ENCODE assay signal across 15 cellular contexts in the genomic region with DNA sequence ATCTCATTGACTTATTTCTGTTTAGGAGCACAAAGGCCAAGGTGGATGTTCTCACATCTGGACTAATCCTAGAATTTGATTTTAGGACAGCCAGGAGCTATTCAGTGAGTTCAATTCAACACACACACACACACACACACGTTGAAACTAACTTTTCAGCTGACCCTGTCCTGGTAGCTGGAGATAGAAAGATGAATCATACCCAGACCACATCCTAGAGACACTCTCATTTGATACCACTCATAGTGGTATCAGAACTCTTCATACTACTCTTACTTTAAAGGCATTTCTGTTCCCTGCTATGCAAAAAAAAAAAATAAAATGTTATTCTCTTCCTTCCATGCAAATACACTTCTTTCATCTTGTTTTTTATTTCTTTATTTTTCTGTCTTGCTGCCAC. TPM values are rescaled to one million over a fixed set of nuclear protein-coding genes. Genes with fewer than 3 reads are reported as not detected.
DNase-seq lines count a peak whose midpoint lies in the region; ATAC-seq, FAIRE-seq and TF ChIP-seq lines count a peak whose summit lies in the region.
"Had no signal": no experiment of that assay in that cellular context is flagged by ENCODE, and none has a peak within 500 bp of the region (broad histone marks: within the 10 kb centered on the region; RNA-seq: fewer than 3 reads in every experiment).

No MANE protein-coding gene starts in this region.

- H3K27ac ChIP-seq in right atrium auricular region = no peak overlapping the region

- CTCF ChIA-PET in activated CD4-positive, alpha-beta T cell treated with anti-CD3 and anti-CD28 coated beads, Interleukin-2, amount 10 ng/mL, durations not matched to agents 7 days and 5 days (lab: Charles Lee) = interaction anchor here (0.9 to 1.9 kb wide), 2 partner anchors 13 to 460 kb away, joined by 3 to 7 read pairs; partner anchors contain the start of gene NBDY

- no peak for FAIRE-seq in frontal cortex (lab: Jason Lieb, UNC)

- H3K9me3 ChIP-seq in right atrium auricular region = no peaks in the 10 kb centered on the region

- DNase-seq in frontal cortex (ENCODE audit: low spot score in 2 of 2) = no peak
- no peak for DNase-seq in dermis blood vessel endothelial cell
- no peak for DNase-seq in right atrium auricular region (ENCODE audit: low spot score)
- no peak for DNase-seq in activated CD4-positive, alpha-beta T cell treated with anti-CD3 and anti-CD28 coated beads, Interleukin-2, amount 10 ng/mL, durations not matched to agents 7 days and 5 days
- DNase-seq: activated CD4-positive, alpha-beta T cell treated with anti-CD3 and anti-CD28 coated beads, Interleukin-2, amount 10 ng/mL, durations not matched to agents 24 days and 14 days; effector memory CD4-positive, alpha-beta T cell; HCEC 1CT; NCI-H510A treated with DMSO at 0.1 percent for 48 hours; stimulated activated CD4-positive, alpha-beta T cell treated with anti-CD3 and anti-CD28 coated beads, Interleukin-4, amount 100 ng/mL, for 24 hours; substantia nigra had no signal

- no peak overlapping the region for H3K27ac Mint-ChIP-seq in activated T-helper 17 cell treated with anti-CD3 and anti-CD28 coated beads, Interleukin-2, amount 50 U/mL, for 72 hours
- H3K27ac Mint-ChIP-seq in activated CD4-positive, alpha-beta T cell treated with anti-CD3 and anti-CD28 coated beads, Interleukin-2, amount 10 ng/mL, durations not matched to agents 7 days and 5 days = no peak overlapping the region
- H3K27ac Mint-ChIP-seq: activated CD4-positive, alpha-beta T cell treated with anti-CD3 and anti-CD28 coated beads, Interleukin-2, amount 10 ng/mL, durations not matched to agents 24 days and 14 days had no signal

- no peaks in the 10 kb centered on the region for H3K9me3 Mint-ChIP-seq in activated T-helper 17 cell treated with anti-CD3 and anti-CD28 coated beads, Interleukin-2, amount 50 U/mL, for 72 hours
- H3K9me3 Mint-ChIP-seq in activated CD4-positive, alpha-beta T cell treated with anti-CD3 and anti-CD28 coated beads, Interleukin-2, amount 10 ng/mL, durations not matched to agents 7 days and 5 days = no peaks in the 10 kb centered on the region
- H3K9me3 Mint-ChIP-seq: activated CD4-positive, alpha-beta T cell treated with anti-CD3 and anti-CD28 coated beads, Interleukin-2, amount 10 ng/mL, durations not matched to agents 24 days and 14 days had no signal

- H3K4me3 Mint-ChIP-seq in activated T-helper 17 cell treated with anti-CD3 and anti-CD28 coated beads, Interleukin-2, amount 50 U/mL, for 72 hours = no peak overlapping the region
- H3K4me3 Mint-ChIP-seq in activated CD4-positive, alpha-beta T cell treated with anti-CD3 and anti-CD28 coated beads, Interleukin-2, amount 10 ng/mL, durations not matched to agents 7 days and 5 days = no peak overlapping the region
- H3K4me3 Mint-ChIP-seq: activated CD4-positive, alpha-beta T cell treated with anti-CD3 and anti-CD28 coated beads, Interleukin-2, amount 10 ng/mL, durations not matched to agents 24 days and 14 days; CD4-positive, CD25-positive, alpha-beta regulatory T cell had no signal

- H3K27me3 ChIP-seq in right atrium auricular region = no peaks in the 10 kb centered on the region

- ATAC-seq in GM18858 (IDR thresholded peaks at IDR 0.05; ENCODE audit: unreplicated experiment) = peak; percentile 99
- ATAC-seq in GM21515 (IDR thresholded peaks at IDR 0.05; ENCODE audit: unreplicated experiment) = peak; percentile 77
- ATAC-seq in HG03097 (IDR thresholded peaks at IDR 0.05; ENCODE audit: low FRiP score, unreplicated experiment) = peak; percentile 63
- ATAC-seq in activated T-helper 17 cell treated with anti-CD3 and anti-CD28 coated beads, Interleukin-2, amount 50 U/mL, for 72 hours (replicated peaks) = peak; percentile 92

- POLR2A ChIA-PET in activated CD4-positive, alpha-beta T cell treated with anti-CD3 and anti-CD28 coated beads, Interleukin-2, amount 10 ng/mL, durations not matched to agents 7 days and 5 days (lab: Charles Lee) = no interaction called here

- H3K36me3 Mint-ChIP-seq in activated T-helper 17 cell treated with anti-CD3 and anti-CD28 coated beads, Interleukin-2, amount 50 U/mL, for 72 hours (ENCODE audit: low read depth) = peaks cover 22% of the 10 kb centered on the region
- peaks cover 20% of the 10 kb centered on the region for H3K36me3 Mint-ChIP-seq in activated CD4-positive, alpha-beta T cell treated with anti-CD3 and anti-CD28 coated beads, Interleukin-2, amount 10 ng/mL, durations not matched to agents 7 days and 5 days (ENCODE audit: low read depth)
- H3K36me3 Mint-ChIP-seq: CD4-positive, CD25-positive, alpha-beta regulatory T cell had no signal

- TF ChIP-seq CTCF in right atrium auricular region (IDR thresholded peaks at IDR 0.05) = no peak

- no peaks in the 10 kb centered on the region for H3K36me3 ChIP-seq in right atrium auricular region

- no peaks in the 10 kb centered on the region for H3K4me1 ChIP-seq in right atrium auricular region

- H3K4me1 Mint-ChIP-seq in activated T-helper 17 cell treated with anti-CD3 and anti-CD28 coated beads, Interleukin-2, amount 50 U/mL, for 72 hours = no peaks in the 10 kb centered on the region
- H3K4me1 Mint-ChIP-seq in activated CD4-positive, alpha-beta T cell treated with anti-CD3 and anti-CD28 coated beads, Interleukin-2, amount 10 ng/mL, durations not matched to agents 7 days and 5 days = peaks cover 18% of the 10 kb centered on the region
- H3K4me1 Mint-ChIP-seq: CD4-positive, CD25-positive, alpha-beta regulatory T cell had no signal

- H3K27me3 Mint-ChIP-seq in activated T-helper 17 cell treated with anti-CD3 and anti-CD28 coated beads, Interleukin-2, amount 50 U/mL, for 72 hours = no peaks in the 10 kb centered on the region
- H3K27me3 Mint-ChIP-seq in activated CD4-positive, alpha-beta T cell treated with anti-CD3 and anti-CD28 coated beads, Interleukin-2, amount 10 ng/mL, durations not matched to agents 7 days and 5 days = no peaks in the 10 kb centered on the region
- H3K27me3 Mint-ChIP-seq: activated CD4-positive, alpha-beta T cell treated with anti-CD3 and anti-CD28 coated beads, Interleukin-2, amount 10 ng/mL, durations not matched to agents 24 days and 14 days; CD4-positive, CD25-positive, alpha-beta regulatory T cell had no signal

- H3K4me3 ChIP-seq in right atrium auricular region = no peak overlapping the region

RNA-seq across cellular contexts. Expression of gene KLF8, which starts 36.7 kb away (rescaled TPM):
- total RNA-seq in activated T-helper 17 cell treated with anti-CD3 and anti-CD28 coated beads, Interleukin-2, amount 50 U/mL, for 72 hours = 10 to 100 TPM in 1 of 2 donors, 1 to 10 TPM in 1; 7.3 to 10.9 TPM
- total RNA-seq in frontal cortex (12.6 TPM), dermis blood vessel endothelial cell (0.37 and 0.85 TPM in 2 replicates), right atrium auricular region (1 to 10 TPM; 6.4 to 6.9 TPM)
- 10 to 100 TPM; 12.8 to 15.2 TPM for total RNA-seq in activated CD4-positive, alpha-beta T cell treated with anti-CD3 and anti-CD28 coated beads, Interleukin-2, amount 10 ng/mL, durations not matched to agents 7 days and 5 days
